ENCODE assay signal across 23 cellular contexts in the genomic region with DNA sequence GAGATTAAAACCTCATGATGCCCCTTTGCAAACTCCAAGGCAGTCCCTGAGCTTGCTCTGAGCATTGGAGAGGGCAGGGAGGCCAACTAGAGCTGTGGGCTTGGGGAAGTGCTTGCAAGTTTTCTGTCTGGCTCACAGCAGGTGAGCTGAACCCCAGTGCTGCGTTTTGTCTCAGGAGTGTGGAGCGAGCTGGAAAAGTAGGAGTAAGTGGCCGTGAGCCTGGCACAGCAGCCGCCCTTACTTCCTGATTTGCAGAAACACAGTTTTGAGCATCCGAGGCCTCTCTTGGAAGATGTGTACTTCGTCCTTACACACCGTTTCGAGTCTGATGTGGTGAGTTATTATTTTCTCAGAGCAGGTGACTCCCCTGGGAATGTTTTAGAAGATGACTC.
"Had no signal": no experiment of that assay in that cellular context is flagged by ENCODE, and none has a peak within 500 bp of the region (broad histone marks: within the 10 kb centered on the region; RNA-seq: fewer than 3 reads in every experiment).

No MANE protein-coding gene starts in this region.

- DNase-seq: heart left ventricle; hypothalamus; immature natural killer cell; kidney; left colon; left lung; lower lobe of right lung; mammary epithelial cell; mesenchymal stem cell; naive B cell; natural killer cell; nephron progenitor cell; small intestine; stimulated activated CD4-positive, alpha-beta T cell treated with anti-CD3 and anti-CD28 coated beads, Interleukin-4, amount 100 ng/mL, for 24 hours; stimulated activated naive CD4-positive, alpha-beta T cell; uterus had no signal

- H3K79me2 ChIP-seq: parathyroid adenoma had no signal

- H3K27me3 ChIP-seq: neural progenitor cell, right atrium auricular region, right lobe of liver, tibial nerve, uterus had no signal

- H3K4me1 ChIP-seq: heart left ventricle, left lung, lower lobe of right lung, neural progenitor cell, parathyroid adenoma, right atrium auricular region, right lobe of liver, spleen, tibial nerve, uterus had no signal

- ATAC-seq: heart left ventricle; left colon; left lung; lower lobe of right lung; natural killer cell; right lobe of liver; stimulated activated effector memory CD8-positive, alpha-beta T cell treated with anti-CD3 and anti-CD28 coated beads, Interleukin-12 subunit alpha, Interleukin-12 subunit beta, amount 100 ng/mL, for 72 hours had no signal

- H3K4me3 ChIP-seq: heart left ventricle, left lung, lower lobe of right lung, neural progenitor cell, right atrium auricular region, right lobe of liver, spleen, tibial nerve, uterus had no signal

- H2AFZ ChIP-seq: neural progenitor cell, parathyroid adenoma had no signal

- H3K36me3 ChIP-seq: heart left ventricle, left lung, lower lobe of right lung, neural progenitor cell, right atrium auricular region, right lobe of liver, spleen, tibial nerve, uterus had no signal

- H3K27ac ChIP-seq: heart left ventricle, left lung, lower lobe of right lung, neural progenitor cell, parathyroid adenoma, right atrium auricular region, right lobe of liver, spleen, tibial nerve, uterus had no signal

- H3K9me3 ChIP-seq: heart left ventricle, left lung, lower lobe of right lung, right atrium auricular region, right lobe of liver, uterus had no signal

- H3K4me2 ChIP-seq: neural progenitor cell had no signal
